Comparison of ENCODE assay signal across 16 cellular contexts in the genomic region with DNA sequence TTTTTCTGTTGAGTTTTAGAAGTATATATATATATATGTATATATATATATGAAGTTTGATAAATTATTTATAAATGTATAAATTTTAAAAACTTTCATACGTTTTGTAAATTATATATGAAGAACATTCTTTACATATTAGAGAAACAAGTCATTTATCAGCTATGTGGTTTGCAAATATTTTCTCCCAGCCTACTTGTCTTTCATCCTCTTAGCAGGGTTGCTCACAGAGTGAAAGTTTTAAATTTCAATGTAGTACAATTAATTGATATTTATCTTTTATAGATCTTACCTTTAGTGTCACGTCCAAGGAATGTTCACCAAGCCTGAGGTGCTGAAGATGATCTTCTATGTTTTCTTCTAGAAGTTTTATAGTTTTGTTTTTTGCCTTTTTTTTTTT.
DNase-seq lines count a peak whose midpoint lies in the region; ATAC-seq, FAIRE-seq and TF ChIP-seq lines count a peak whose summit lies in the region.
"Had no signal": no experiment of that assay in that cellular context is flagged by ENCODE, and none has a peak within 500 bp of the region (broad histone marks: within the 10 kb centered on the region; RNA-seq: fewer than 3 reads in every experiment).

No MANE protein-coding gene starts in this region.

- H3K4me1 Mint-ChIP-seq in neural progenitor cell: peaks cover 32% of the 10 kb centered on the region
- H3K4me1 Mint-ChIP-seq: CD14-positive monocyte had no signal

- H3K79me2 ChIP-seq in neural progenitor cell (ENCODE audit: low read depth): no peaks in the 10 kb centered on the region

- H3K4me3 ChIP-seq in neural progenitor cell (no peak overlapping the region), mucosa of descending colon (no peak overlapping the region)
- H3K4me3 ChIP-seq: A549, HAP-1 had no signal

- H3K4me1 ChIP-seq in neural progenitor cell (peaks cover 15% of the 10 kb centered on the region), mucosa of descending colon (ENCODE audit: low read depth) (no peaks in the 10 kb centered on the region)
- H3K4me1 ChIP-seq: A549 had no signal

- H3K9me3 ChIP-seq in neural progenitor cell (ENCODE audit: low read depth) (peaks cover 4% of the 10 kb centered on the region), mucosa of descending colon (no peaks in the 10 kb centered on the region)
- H3K9me3 ChIP-seq: A549, HAP-1 had no signal

- H3K36me3 Mint-ChIP-seq in neural progenitor cell: peaks cover 7% of the 10 kb centered on the region
- H3K36me3 Mint-ChIP-seq: CD14-positive monocyte had no signal

- H3K27ac ChIP-seq in epithelial cell of prostate: peak overlapping the region; percentile 91
- H3K27ac ChIP-seq in neural progenitor cell: no peak overlapping the region
- H3K27ac ChIP-seq: A549, RWPE1 had no signal

- no peaks in the 10 kb centered on the region for H3F3A ChIP-seq in neural progenitor cell (ENCODE audit: low read depth)

- intact Hi-C loops in mucosa of descending colon (cut with DNase I, micrococcal nuclease): no loop called here

- no peak overlapping the region for H2AFZ ChIP-seq in neural progenitor cell (replicated peaks)

- TF ChIP-seq POLR2A in erythroblast (IDR thresholded peaks at IDR 0.05; ENCODE audit: low read length): no peak

- no peaks in the 10 kb centered on the region for H3K27me3 ChIP-seq in neural progenitor cell

- no peaks in the 10 kb centered on the region for H4K20me1 ChIP-seq in neural progenitor cell (ENCODE audit: low read depth)

- no peak overlapping the region for H3K4me2 ChIP-seq in neural progenitor cell
- H3K4me2 ChIP-seq: A549 had no signal

- peaks cover 7% of the 10 kb centered on the region for H3K27me3 Mint-ChIP-seq in neural progenitor cell (ENCODE audit: insufficient read depth, low read depth)

- ATAC-seq in mucosa of descending colon: no peak
- ATAC-seq: A549 had no signal

- TF ChIP-seq CTCF in neural progenitor cell (IDR thresholded peaks at IDR 0.05) (no peak), mucosa of descending colon (IDR thresholded peaks at IDR 0.05) (no peak)

- H3K36me3 ChIP-seq in neural progenitor cell (no peaks in the 10 kb centered on the region), mucosa of descending colon (ENCODE audit: low read depth) (no peaks in the 10 kb centered on the region)
- H3K36me3 ChIP-seq: HAP-1 had no signal

- DNase-seq in EH (ENCODE audit: low read depth): peak; percentile 45
- no peak for DNase-seq in epithelial cell of prostate (ENCODE audit: low read depth, low spot score)
- no peak for DNase-seq in neural progenitor cell (ENCODE audit: low spot score)
- no peak for DNase-seq in activated CD4-positive, alpha-beta T cell treated with anti-CD3 and anti-CD28 coated beads, Interleukin-2, amount 50 U/mL, for 1 hour
- DNase-seq in erythroblast (lab: John Stamatoyannopoulos, UW): no peak
- DNase-seq in mucosa of descending colon: no peak
- DNase-seq in amniotic stem cell (lab: John Stamatoyannopoulos, UW): no peak
- DNase-seq: DMS 273 treated with DMSO at 0.1 percent for 48 hours, NCI-H187 treated with DMSO at 0.1 percent for 48 hours, NCI-H774 had no signal

- peaks cover 22% of the 10 kb centered on the region for H3K9me3 Mint-ChIP-seq in neural progenitor cell

- H3K27ac Mint-ChIP-seq in neural progenitor cell: peak overlapping the region; percentile 94
- H3K27ac Mint-ChIP-seq: CD14-positive monocyte had no signal

- peak; percentile 53 for FAIRE-seq in TTC549 (lab: Jason Lieb, UNC)
- FAIRE-seq: A549, HTR-8/SVneo had no signal

- H3K9ac ChIP-seq in neural progenitor cell: no peak overlapping the region

- no peak overlapping the region for H3K4me3 Mint-ChIP-seq in neural progenitor cell
- H3K4me3 Mint-ChIP-seq: CD14-positive monocyte had no signal
